Comparison of ENCODE assay signal across 1 cellular context in the genomic region with DNA sequence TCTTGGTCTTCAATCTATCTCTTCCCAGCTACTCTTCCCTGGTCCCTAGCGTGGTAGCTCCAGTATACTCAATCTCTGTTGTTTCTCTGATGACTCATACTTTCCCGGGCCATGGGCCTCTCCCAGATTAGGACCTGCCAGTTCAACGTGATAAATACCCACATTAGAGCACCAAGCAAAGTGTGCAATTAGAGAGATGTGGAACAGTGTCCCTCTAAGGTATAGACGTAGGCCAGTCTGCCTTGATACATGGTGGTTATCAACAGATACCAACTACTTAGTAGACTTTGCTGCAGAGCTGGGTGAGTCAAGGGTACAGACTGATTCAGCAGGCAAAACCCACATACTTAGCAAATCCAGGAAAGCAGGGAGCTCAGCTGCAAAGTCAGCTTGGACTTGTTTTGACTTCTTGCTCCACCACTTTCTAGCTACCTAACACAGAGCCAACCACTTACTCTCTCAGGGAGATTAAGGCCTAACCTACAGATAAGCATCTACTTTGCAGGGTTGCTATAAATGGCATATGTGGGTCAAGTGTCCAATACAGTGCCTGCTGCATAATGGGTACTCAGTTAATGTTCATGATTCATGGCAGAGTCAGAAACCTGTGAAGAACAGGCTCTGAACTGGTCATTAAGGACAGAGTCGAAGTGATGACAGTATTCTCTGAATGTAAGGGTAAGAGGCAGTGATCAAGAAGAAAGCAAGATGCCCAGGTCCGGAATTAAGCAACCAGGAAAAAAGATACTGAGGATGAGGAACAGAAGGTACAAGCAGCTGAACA.
TF ChIP-seq lines count a peak whose summit lies in the region.

No MANE protein-coding gene starts in this region.

TF ChIP-seq in K562, 482 proteins besides CTCF, POLR2A, EP300 and RAD21 (continued from another document):
- TF ChIP-seq NKRF (IDR thresholded peaks at IDR 0.05; ENCODE audit: borderline replicate concordance), result no peak
- TF ChIP-seq PHB (CRISPR knock-in tag; IDR thresholded peaks at IDR 0.05), result no peak
- TF ChIP-seq DNMT1 (IDR thresholded peaks at IDR 0.05), result no peak
- TF ChIP-seq EZH2 (IDR thresholded peaks at IDR 0.05; ENCODE audit: borderline replicate concordance, low read depth, low read length), result no peak
- no peak for TF ChIP-seq HDAC1 (IDR thresholded peaks at IDR 0.05)
- TF ChIP-seq, protein P1, sequence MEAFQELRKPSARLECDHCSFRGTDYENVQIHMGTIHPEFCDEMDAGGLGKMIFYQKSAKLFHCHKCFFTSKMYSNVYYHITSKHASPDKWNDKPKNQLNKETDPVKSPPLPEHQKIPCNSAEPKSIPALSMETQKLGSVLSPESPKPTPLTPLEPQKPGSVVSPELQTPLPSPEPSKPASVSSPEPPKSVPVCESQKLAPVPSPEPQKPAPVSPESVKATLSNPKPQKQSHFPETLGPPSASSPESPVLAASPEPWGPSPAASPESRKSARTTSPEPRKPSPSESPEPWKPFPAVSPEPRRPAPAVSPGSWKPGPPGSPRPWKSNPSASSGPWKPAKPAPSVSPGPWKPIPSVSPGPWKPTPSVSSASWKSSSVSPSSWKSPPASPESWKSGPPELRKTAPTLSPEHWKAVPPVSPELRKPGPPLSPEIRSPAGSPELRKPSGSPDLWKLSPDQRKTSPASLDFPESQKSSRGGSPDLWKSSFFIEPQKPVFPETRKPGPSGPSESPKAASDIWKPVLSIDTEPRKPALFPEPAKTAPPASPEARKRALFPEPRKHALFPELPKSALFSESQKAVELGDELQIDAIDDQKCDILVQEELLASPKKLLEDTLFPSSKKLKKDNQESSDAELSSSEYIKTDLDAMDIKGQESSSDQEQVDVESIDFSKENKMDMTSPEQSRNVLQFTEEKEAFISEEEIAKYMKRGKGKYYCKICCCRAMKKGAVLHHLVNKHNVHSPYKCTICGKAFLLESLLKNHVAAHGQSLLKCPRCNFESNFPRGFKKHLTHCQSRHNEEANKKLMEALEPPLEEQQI (IDR thresholded peaks at IDR 0.05), result no peak
- TF ChIP-seq FOXK2 (conservative IDR thresholded peaks at IDR 0.05 in 1 of 2, IDR thresholded peaks at IDR 0.05 in 1 of 2; ENCODE audit: low read depth in 2 of 2), result no peak
- no peak for TF ChIP-seq BCL6 (CRISPR knock-in tag; IDR thresholded peaks at IDR 0.05)
- TF ChIP-seq JUNB (CRISPR knock-in tag; conservative IDR thresholded peaks at IDR 0.05), result peak; percentile 68; the same call in 1 of the 2 replicates
- TF ChIP-seq FOXM1 (IDR thresholded peaks at IDR 0.05; ENCODE audit: low read depth), result no peak
- TF ChIP-seq FOXM1 (CRISPR knock-in tag; IDR thresholded peaks at IDR 0.05; ENCODE audit: low read depth), result no peak
- TF ChIP-seq KHSRP (IDR thresholded peaks at IDR 0.05), result no peak
- no peak for TF ChIP-seq SRSF1 (IDR thresholded peaks at IDR 0.05; ENCODE audit: low read depth, low read length)
- TF ChIP-seq STAT5B (CRISPR knock-in tag; IDR thresholded peaks at IDR 0.05), result no peak
- TF ChIP-seq RBM17 (IDR thresholded peaks at IDR 0.05; ENCODE audit: borderline replicate concordance, low read depth, low read length), result no peak
- no peak for TF ChIP-seq ZBTB49 (CRISPR knock-in tag; IDR thresholded peaks at IDR 0.05; ENCODE audit: borderline replicate concordance)
- TF ChIP-seq ZNF586 (CRISPR knock-in tag; conservative IDR thresholded peaks at IDR 0.05), result no peak
- no peak for TF ChIP-seq HLTF (IDR thresholded peaks at IDR 0.05)
- no peak for TF ChIP-seq XRCC5 (IDR thresholded peaks at IDR 0.05; ENCODE audit: low read depth, low read length)
- no peak for TF ChIP-seq ZKSCAN8 (CRISPR knock-in tag; IDR thresholded peaks at IDR 0.05)
- no peak for TF ChIP-seq SMC3 (conservative IDR thresholded peaks at IDR 0.05; ENCODE audit: insufficient read depth, low read depth, low read length)
- TF ChIP-seq FOSL1 (tag; conservative IDR thresholded peaks at IDR 0.05), result peak; percentile 78
- peak; percentile 70 for TF ChIP-seq JUND (IDR thresholded peaks at IDR 0.05; ENCODE audit: borderline replicate concordance, low read depth, low read length)
- peak; percentile 70; the same call in 2 of the 3 replicates for TF ChIP-seq JUND (tag; IDR thresholded peaks at IDR 0.05; ENCODE audit: borderline replicate concordance, low read depth, low read length)
